Comparison of ENCODE assay signal across 8 cellular contexts in the genomic region with DNA sequence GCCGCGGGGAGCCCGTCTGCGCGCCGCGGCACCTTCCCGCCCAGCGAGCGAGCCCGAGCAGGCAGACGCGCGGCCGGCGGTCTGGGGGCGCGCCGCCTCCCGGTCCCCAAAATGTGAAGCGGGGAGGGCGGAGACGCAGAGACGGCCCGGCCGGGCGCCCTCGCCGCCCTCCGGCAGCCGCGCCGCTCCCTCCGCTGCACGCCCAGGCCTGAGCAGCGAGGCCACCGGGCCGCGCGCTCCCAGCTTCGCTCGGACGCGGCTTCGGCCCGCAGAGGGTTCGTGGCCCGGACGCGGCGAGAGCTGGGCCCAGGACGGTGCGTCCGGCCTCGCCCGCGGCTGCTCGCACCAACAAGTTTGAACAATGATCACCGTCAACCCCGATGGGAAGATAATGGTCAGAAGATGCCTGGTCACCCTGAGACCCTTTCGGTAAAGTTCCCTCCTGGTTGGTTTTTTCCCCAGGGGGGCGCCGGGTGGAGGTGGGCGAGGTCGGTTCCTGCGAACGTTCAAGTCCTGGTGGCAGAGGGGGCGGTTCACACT. TPM values are rescaled to one million over a fixed set of nuclear protein-coding genes. Genes with fewer than 3 reads are reported as not detected.
DNase-seq lines count a peak whose midpoint lies in the region; ATAC-seq and TF ChIP-seq lines count a peak whose summit lies in the region.

No MANE protein-coding gene starts in this region.

- peak overlapping the region; percentile 67 for H3K4me2 ChIP-seq in mesendoderm (ENCODE audit: low read length)

- H3K18ac ChIP-seq in mesendoderm (ENCODE audit: low read length) = peak overlapping the region; percentile 63

- CTCF ChIA-PET in HEK293 (lab: Yijun Ruan, JAX) = interaction anchor here (0.9 to 3.8 kb wide), 21 partner anchors 10 to 204 kb away, joined by 3 to 61 read pairs (median 6); no protein-coding TSS in a partner anchor

- peak; percentile 50 for DNase-seq in AG08396 (ENCODE audit: low spot score)
- DNase-seq in adipocyte (ENCODE audit: low read depth) = peak; percentile 56
- no peak for DNase-seq in mesendoderm
- DNase-seq in GOT3 (lab: John Stamatoyannopoulos, UW) = no peak
- DNase-seq in activated CD4-positive, CD25-positive, alpha-beta regulatory T cell treated with anti-CD3 and anti-CD28 coated beads, Interleukin-2, amount 50 U/mL, for 72 hours = no peak

- H3K9ac ChIP-seq in adipocyte (ENCODE audit: low read length) (no peak overlapping the region), mesendoderm (ENCODE audit: low read length) (peak overlapping the region; percentile 62)

- no CpG with 5 or more reads among the region's 68 CpGs for WGBS in mesendoderm (ENCODE audit: extremely low coverage, insufficient coverage, low lambda C conversion rate)

- H3K79me1 ChIP-seq in mesendoderm (ENCODE audit: low read length) = no peaks in the 10 kb centered on the region

- H3K79me2 ChIP-seq in mesendoderm (ENCODE audit: control insufficient read depth, insufficient read depth, low read length) = no peaks in the 10 kb centered on the region

- no peaks in the 10 kb centered on the region for H3K9me3 ChIP-seq in HEK293 (ENCODE audit: control insufficient read depth, insufficient read depth, low read depth, low read length)
- H3K9me3 ChIP-seq in adipocyte (ENCODE audit: control insufficient read depth, low read length) = no peaks in the 10 kb centered on the region

- H3K27ac ChIP-seq in HEK293 (ENCODE audit: extremely low read depth, low read depth, low read length) (peak overlapping the region; percentile 59; the same call in 1 of the 2 replicates), mesendoderm (ENCODE audit: low read depth, low read length) (no peak overlapping the region)

- no peak overlapping the region for H4K5ac ChIP-seq in mesendoderm (ENCODE audit: low read length)

- H3K4ac ChIP-seq in mesendoderm (ENCODE audit: low read depth, low read length) = no peak overlapping the region

- peak overlapping the region; percentile 80 for H3K23ac ChIP-seq in mesendoderm (ENCODE audit: low read length)

- no peak overlapping the region for H4K8ac ChIP-seq in mesendoderm (ENCODE audit: low read depth, low read length)

- TF ChIP-seq CTCF in HEK293 (tag by site-specific recombination; IDR thresholded peaks at IDR 0.05) = no peak

- ATAC-seq in HG03432 (IDR thresholded peaks at IDR 0.05; ENCODE audit: unreplicated experiment) = no peak
- ATAC-seq in activated CD4-positive, CD25-positive, alpha-beta regulatory T cell treated with anti-CD3 and anti-CD28 coated beads, Interleukin-2, amount 50 U/mL, for 24 hours = no peak

- no peak overlapping the region for H2AK5ac ChIP-seq in mesendoderm (ENCODE audit: low read length)

- H3K4me3 ChIP-seq in HEK293 (ENCODE audit: low read depth, low read length) = peak overlapping the region; percentile 34
- peak overlapping the region; percentile 50 for H3K4me3 ChIP-seq in adipocyte (ENCODE audit: low read length)
- no peak overlapping the region for H3K4me3 ChIP-seq in mesendoderm (ENCODE audit: low read length)

- POLR2A ChIA-PET in HEK293 (lab: Yijun Ruan, JAX) = interaction anchor here (1.0 to 1.7 kb wide), 3 partner anchors 27 to 220 kb away, joined by 3 to 9 read pairs (median 3); no protein-coding TSS in a partner anchor

- H2BK5ac ChIP-seq in mesendoderm (ENCODE audit: low read length) = no peak overlapping the region

- peaks cover 30% of the 10 kb centered on the region for H3K27me3 ChIP-seq in adipocyte (replicated peaks; ENCODE audit: control insufficient read depth, insufficient read depth, low read length)
- peaks cover 3% of the 10 kb centered on the region for H3K27me3 ChIP-seq in mesendoderm (ENCODE audit: insufficient read depth, low read length, poor library complexity)

- no peak overlapping the region for H2BK15ac ChIP-seq in mesendoderm (replicated peaks; ENCODE audit: low read depth)

- peak overlapping the region; percentile 82 for H3K56ac ChIP-seq in mesendoderm (ENCODE audit: low read length)

- H2BK120ac ChIP-seq in mesendoderm (ENCODE audit: low read depth, low read length) = no peak overlapping the region

- H3K4me1 ChIP-seq in HEK293 (ENCODE audit: control insufficient read depth, insufficient read depth, low read length) = no peaks in the 10 kb centered on the region; the same call in 1 of the 2 replicates
- H3K4me1 ChIP-seq in adipocyte (ENCODE audit: control insufficient read depth, insufficient read depth, low read length) = peaks cover 16% of the 10 kb centered on the region
- H3K4me1 ChIP-seq in mesendoderm (ENCODE audit: control insufficient read depth, low read depth, low read length) = peaks cover 7% of the 10 kb centered on the region

- H3K36me3 ChIP-seq in HEK293 (ENCODE audit: control insufficient read depth in 2 of 2, insufficient read depth in 1 of 2, low read length in 2 of 2) (peaks cover 0 to 10% of the 10 kb centered on the region in 2 experiments; a peak in 1 of 3 replicates), adipocyte (ENCODE audit: control insufficient read depth, insufficient read depth, low read length, severe bottlenecking) (no peaks in the 10 kb centered on the region), mesendoderm (ENCODE audit: control insufficient read depth, insufficient read depth, low read length) (no peaks in the 10 kb centered on the region)

TF ChIP-seq in HEK293, 187 proteins besides CTCF, POLR2A, EP300 and RAD21:
- TF ChIP-seq, protein P1, sequence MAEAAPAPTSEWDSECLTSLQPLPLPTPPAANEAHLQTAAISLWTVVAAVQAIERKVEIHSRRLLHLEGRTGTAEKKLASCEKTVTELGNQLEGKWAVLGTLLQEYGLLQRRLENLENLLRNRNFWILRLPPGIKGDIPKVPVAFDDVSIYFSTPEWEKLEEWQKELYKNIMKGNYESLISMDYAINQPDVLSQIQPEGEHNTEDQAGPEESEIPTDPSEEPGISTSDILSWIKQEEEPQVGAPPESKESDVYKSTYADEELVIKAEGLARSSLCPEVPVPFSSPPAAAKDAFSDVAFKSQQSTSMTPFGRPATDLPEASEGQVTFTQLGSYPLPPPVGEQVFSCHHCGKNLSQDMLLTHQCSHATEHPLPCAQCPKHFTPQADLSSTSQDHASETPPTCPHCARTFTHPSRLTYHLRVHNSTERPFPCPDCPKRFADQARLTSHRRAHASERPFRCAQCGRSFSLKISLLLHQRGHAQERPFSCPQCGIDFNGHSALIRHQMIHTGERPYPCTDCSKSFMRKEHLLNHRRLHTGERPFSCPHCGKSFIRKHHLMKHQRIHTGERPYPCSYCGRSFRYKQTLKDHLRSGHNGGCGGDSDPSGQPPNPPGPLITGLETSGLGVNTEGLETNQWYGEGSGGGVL (tag by site-specific recombination; IDR thresholded peaks at IDR 0.05) = no peak
- no peak for TF ChIP-seq IKZF3 (tag by site-specific recombination; IDR thresholded peaks at IDR 0.05)
- no peak for TF ChIP-seq ZNF777 (tag by site-specific recombination; IDR thresholded peaks at IDR 0.05; ENCODE audit: borderline replicate concordance)
- no peak for TF ChIP-seq ZNF670 (tag by site-specific recombination; IDR thresholded peaks at IDR 0.05; ENCODE audit: low read depth)
- no peak for TF ChIP-seq ZBTB20 (tag by site-specific recombination; IDR thresholded peaks at IDR 0.05)
- no peak for TF ChIP-seq MEIS1 (CRISPR knock-in tag; IDR thresholded peaks at IDR 0.05; ENCODE audit: borderline replicate concordance)
- TF ChIP-seq GLIS2 (tag by site-specific recombination; IDR thresholded peaks at IDR 0.05) = no peak
- no peak for TF ChIP-seq ZFHX2 (tag by site-specific recombination; conservative IDR thresholded peaks at IDR 0.05)
- no peak for TF ChIP-seq ZNF426 (tag by site-specific recombination; IDR thresholded peaks at IDR 0.05)
- TF ChIP-seq, protein P2, sequence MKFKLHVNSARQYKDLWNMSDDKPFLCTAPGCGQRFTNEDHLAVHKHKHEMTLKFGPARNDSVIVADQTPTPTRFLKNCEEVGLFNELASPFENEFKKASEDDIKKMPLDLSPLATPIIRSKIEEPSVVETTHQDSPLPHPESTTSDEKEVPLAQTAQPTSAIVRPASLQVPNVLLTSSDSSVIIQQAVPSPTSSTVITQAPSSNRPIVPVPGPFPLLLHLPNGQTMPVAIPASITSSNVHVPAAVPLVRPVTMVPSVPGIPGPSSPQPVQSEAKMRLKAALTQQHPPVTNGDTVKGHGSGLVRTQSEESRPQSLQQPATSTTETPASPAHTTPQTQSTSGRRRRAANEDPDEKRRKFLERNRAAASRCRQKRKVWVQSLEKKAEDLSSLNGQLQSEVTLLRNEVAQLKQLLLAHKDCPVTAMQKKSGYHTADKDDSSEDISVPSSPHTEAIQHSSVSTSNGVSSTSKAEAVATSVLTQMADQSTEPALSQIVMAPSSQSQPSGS (tag by site-specific recombination; IDR thresholded peaks at IDR 0.05; ENCODE audit: low read depth) = no peak
- no peak for TF ChIP-seq GLI2 (tag by site-specific recombination; IDR thresholded peaks at IDR 0.05; ENCODE audit: borderline replicate concordance, low read depth)
- TF ChIP-seq ZNF626 (tag by site-specific recombination; IDR thresholded peaks at IDR 0.05) = no peak
- no peak for TF ChIP-seq ZNF155 (tag by site-specific recombination; IDR thresholded peaks at IDR 0.05)
- TF ChIP-seq ZBTB17 (tag by site-specific recombination; IDR thresholded peaks at IDR 0.05) = no peak
- TF ChIP-seq, protein P3, sequence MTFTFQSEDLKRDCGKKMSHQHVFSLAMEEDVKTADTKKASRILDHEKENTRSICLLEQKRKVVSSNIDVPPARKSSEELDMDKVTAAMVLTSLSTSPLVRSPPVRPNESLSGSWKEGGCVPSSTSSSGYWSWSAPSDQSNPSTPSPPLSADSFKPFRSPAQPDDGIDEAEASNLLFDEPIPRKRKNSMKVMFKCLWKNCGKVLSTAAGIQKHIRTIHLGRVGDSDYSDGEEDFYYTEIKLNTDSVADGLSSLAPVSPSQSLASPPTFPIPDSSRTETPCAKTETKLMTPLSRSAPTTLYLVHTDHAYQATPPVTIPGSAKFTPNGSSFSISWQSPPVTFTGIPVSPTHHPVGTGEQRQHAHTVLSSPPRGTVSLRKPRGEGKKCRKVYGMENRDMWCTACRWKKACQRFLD (tag by site-specific recombination; IDR thresholded peaks at IDR 0.05) = no peak
- TF ChIP-seq, protein P4, sequence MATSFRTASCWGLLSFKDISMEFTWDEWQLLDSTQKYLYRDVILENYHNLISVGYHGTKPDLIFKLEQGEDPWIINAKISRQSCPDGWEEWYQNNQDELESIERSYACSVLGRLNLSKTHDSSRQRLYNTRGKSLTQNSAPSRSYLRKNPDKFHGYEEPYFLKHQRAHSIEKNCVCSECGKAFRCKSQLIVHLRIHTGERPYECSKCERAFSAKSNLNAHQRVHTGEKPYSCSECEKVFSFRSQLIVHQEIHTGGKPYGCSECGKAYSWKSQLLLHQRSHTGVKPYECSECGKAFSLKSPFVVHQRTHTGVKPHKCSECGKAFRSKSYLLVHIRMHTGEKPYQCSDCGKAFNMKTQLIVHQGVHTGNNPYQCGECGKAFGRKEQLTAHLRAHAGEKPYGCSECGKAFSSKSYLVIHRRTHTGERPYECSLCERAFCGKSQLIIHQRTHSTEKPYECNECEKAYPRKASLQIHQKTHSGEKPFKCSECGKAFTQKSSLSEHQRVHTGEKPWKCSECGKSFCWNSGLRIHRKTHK (tag by site-specific recombination; IDR thresholded peaks at IDR 0.05) = no peak

RNA-seq across cellular contexts. Expression of a gene that starts 0.5 kb away (rescaled TPM):
- polyA plus RNA-seq in mesendoderm (2013, experiment 1 of 2) = 3.7 TPM
- 3.9 TPM for polyA plus RNA-seq in mesendoderm (2013, experiment 2 of 2)

Comparison
In these comparisons a context has a peak if more than half of its experiments do, and no peak if none do; other contexts are left out.
1. DNase-seq: peak in AG08396 (single experiment) and adipocyte (single experiment); none in mesendoderm (single experiment), GOT3 (single experiment) and activated CD4-positive, CD25-positive, alpha-beta regulatory T cell treated with anti-CD3 and anti-CD28 coated beads, Interleukin-2, amount 50 U/mL, for 72 hours (single experiment).